8 cellular contexts compared by ENCODE assay signal in the genomic region with DNA sequence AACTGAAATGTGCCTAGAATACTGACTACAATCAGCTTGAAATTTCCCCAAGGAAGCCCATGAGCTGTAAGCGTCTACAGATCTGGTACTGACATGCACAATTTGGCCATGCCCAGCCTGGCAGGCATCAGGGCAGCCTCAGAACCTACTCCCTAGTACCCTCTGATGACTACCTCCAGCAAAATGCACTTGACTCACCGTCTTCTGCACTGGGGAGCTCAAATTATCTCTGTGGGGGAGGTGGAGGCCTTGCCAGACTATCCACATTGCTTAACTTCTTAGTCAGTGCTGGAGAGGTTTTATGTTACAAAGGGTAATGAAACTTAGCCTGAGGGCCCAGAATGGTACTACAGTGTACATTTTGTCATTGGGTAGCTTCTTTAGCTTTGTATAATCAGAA.
DNase-seq lines count a peak whose midpoint lies in the region; ATAC-seq and TF ChIP-seq lines count a peak whose summit lies in the region.

No MANE protein-coding gene starts in this region.

- H3K4me3 ChIP-seq in choroid plexus epithelial cell (ENCODE audit: low read depth, low read length), result no peak overlapping the region

- peak; percentile 18 for TF ChIP-seq CTCF in choroid plexus epithelial cell (conservative IDR thresholded peaks at IDR 0.05; ENCODE audit: low read depth, low read length)

- no peak for ATAC-seq in GM21717 (IDR thresholded peaks at IDR 0.05; ENCODE audit: unreplicated experiment)
- ATAC-seq in stimulated activated naive CD8-positive, alpha-beta T cell treated with anti-CD3 and anti-CD28 coated beads, Interleukin-15, Interleukin-2, amounts not matched to agents 100 U/mL and 50 U/mL, for 24 hours, result no peak

- DNase-seq in DMS 273 (lab: John Stamatoyannopoulos, UW; ENCODE audit: unreplicated experiment) (peak; percentile 60), NCI-H2227 treated with DMSO at 0.1 percent for 48 hours (lab: John Stamatoyannopoulos, UW) (peak; percentile 31), choroid plexus epithelial cell (ENCODE audit: low read depth) (peak; percentile 96), non-pigmented ciliary epithelial cell (ENCODE audit: low read depth) (peak; percentile 90), NCI-H2081 treated with DMSO at 0.1 percent for 48 hours (lab: John Stamatoyannopoulos, UW) (no peak)
- no peak for DNase-seq in stimulated activated CD4-positive, alpha-beta T cell treated with anti-CD3 and anti-CD28 coated beads, Interleukin-4, amount 100 ng/mL, for 24 hours
- DNase-seq in stimulated activated naive CD8-positive, alpha-beta T cell treated with anti-CD3 and anti-CD28 coated beads, Interleukin-15, Interleukin-2, amounts not matched to agents 100 U/mL and 50 U/mL, for 24 hours, result no peak

Comparison
In these comparisons a context has a peak if more than half of its experiments do, and no peak if none do; other contexts are left out.
1. DNase-seq: peak in DMS 273 (single experiment), NCI-H2227 treated with DMSO at 0.1 percent for 48 hours (single experiment), choroid plexus epithelial cell (single experiment) and non-pigmented ciliary epithelial cell (single experiment); none in stimulated activated CD4-positive, alpha-beta T cell treated with anti-CD3 and anti-CD28 coated beads, Interleukin-4, amount 100 ng/mL, for 24 hours (single experiment), stimulated activated naive CD8-positive, alpha-beta T cell treated with anti-CD3 and anti-CD28 coated beads, Interleukin-15, Interleukin-2, amounts not matched to agents 100 U/mL and 50 U/mL, for 24 hours (single experiment) and NCI-H2081 treated with DMSO at 0.1 percent for 48 hours (single experiment).